Comparison of ENCODE assay signal across 1 cellular context in the genomic region with DNA sequence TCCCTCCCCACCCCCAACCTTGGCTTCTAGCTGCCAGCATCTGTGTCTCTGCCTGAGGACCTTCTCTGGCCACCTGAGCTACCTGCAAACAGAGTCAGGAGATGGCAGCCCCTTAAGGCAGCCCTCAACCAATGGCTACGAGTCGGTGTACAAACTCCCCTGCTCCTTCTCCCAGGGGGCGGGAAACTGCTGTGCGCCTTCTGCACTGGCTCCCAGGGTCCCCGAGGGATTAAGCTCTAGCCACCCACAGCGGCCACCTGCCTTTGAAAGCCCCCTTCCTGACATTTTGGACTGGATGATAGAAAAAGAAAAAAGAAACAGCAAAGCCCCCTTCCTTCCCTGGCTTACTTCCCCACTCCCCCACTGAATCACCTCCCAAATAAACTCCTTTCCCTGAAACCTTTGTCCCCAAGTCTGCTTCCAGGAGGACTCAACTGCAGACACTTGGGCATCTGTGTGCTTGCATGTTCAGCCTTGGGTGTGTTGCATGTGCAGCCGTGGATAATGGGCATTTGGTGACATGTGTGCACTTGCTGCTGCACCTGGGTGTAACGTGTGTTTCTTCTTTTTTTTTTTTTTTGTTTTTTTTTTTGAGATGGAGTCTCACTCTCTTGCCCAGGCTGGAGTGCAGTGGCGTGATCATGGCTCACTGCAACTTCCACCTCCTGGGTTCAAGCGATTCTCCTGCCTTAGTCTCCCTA.
TF ChIP-seq lines count a peak whose summit lies in the region.

No MANE protein-coding gene starts in this region.

TF ChIP-seq in HepG2, 621 proteins besides CTCF, POLR2A, EP300 and RAD21:
- TF ChIP-seq, protein P1, sequence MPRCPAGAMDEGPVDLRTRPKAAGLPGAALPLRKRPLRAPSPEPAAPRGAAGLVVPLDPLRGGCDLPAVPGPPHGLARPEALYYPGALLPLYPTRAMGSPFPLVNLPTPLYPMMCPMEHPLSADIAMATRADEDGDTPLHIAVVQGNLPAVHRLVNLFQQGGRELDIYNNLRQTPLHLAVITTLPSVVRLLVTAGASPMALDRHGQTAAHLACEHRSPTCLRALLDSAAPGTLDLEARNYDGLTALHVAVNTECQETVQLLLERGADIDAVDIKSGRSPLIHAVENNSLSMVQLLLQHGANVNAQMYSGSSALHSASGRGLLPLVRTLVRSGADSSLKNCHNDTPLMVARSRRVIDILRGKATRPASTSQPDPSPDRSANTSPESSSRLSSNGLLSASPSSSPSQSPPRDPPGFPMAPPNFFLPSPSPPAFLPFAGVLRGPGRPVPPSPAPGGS (CRISPR knock-in tag; IDR thresholded peaks at IDR 0.05), result no peak
- TF ChIP-seq, protein P2, sequence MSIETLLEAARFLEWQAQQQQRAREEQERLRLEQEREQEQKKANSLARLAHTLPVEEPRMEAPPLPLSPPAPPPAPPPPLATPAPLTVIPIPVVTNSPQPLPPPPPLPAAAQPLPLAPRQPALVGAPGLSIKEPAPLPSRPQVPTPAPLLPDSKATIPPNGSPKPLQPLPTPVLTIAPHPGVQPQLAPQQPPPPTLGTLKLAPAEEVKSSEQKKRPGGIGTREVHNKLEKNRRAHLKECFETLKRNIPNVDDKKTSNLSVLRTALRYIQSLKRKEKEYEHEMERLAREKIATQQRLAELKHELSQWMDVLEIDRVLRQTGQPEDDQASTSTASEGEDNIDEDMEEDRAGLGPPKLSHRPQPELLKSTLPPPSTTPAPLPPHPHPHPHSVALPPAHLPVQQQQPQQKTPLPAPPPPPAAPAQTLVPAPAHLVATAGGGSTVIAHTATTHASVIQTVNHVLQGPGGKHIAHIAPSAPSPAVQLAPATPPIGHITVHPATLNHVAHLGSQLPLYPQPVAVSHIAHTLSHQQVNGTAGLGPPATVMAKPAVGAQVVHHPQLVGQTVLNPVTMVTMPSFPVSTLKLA (IDR thresholded peaks at IDR 0.05), result peak; percentile 52; the same call in 1 of the 2 replicates
TF ChIP-seq in HepG2: peak in this region for 1.
